Comparison of ENCODE assay signal across 8 cellular contexts in genomic region chr12:108560752-108561719, GRCh38. TPM values are rescaled to one million over a fixed set of nuclear protein-coding genes. Genes with fewer than 3 reads are reported as not detected.
A peak's percentile ranks its signal among the peaks of the same experiment; 100 is the strongest.
DNase-seq lines count a peak whose midpoint lies in the region; ATAC-seq and TF ChIP-seq lines count a peak whose summit lies in the region.

A gene with protein sequence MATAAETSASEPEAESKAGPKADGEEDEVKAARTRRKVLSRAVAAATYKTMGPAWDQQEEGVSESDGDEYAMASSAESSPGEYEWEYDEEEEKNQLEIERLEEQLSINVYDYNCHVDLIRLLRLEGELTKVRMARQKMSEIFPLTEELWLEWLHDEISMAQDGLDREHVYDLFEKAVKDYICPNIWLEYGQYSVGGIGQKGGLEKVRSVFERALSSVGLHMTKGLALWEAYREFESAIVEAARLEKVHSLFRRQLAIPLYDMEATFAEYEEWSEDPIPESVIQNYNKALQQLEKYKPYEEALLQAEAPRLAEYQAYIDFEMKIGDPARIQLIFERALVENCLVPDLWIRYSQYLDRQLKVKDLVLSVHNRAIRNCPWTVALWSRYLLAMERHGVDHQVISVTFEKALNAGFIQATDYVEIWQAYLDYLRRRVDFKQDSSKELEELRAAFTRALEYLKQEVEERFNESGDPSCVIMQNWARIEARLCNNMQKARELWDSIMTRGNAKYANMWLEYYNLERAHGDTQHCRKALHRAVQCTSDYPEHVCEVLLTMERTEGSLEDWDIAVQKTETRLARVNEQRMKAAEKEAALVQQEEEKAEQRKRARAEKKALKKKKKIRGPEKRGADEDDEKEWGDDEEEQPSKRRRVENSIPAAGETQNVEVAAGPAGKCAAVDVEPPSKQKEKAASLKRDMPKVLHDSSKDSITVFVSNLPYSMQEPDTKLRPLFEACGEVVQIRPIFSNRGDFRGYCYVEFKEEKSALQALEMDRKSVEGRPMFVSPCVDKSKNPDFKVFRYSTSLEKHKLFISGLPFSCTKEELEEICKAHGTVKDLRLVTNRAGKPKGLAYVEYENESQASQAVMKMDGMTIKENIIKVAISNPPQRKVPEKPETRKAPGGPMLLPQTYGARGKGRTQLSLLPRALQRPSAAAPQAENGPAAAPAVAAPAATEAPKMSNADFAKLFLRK (minus strand): TSS chr12:108561173. CDS start chr12:108561154, 19 bp downstream.

- peaks cover 27% of the 10 kb centered on the region for H3K36me3 ChIP-seq in Panc1 (ENCODE audit: control insufficient read depth, insufficient read depth, low read length)
- peaks cover 11% of the 10 kb centered on the region for H3K36me3 ChIP-seq in mucosa of stomach (ENCODE audit: control insufficient read depth, insufficient read depth, low read length)

- TF ChIP-seq CTCF in Panc1 (IDR thresholded peaks at IDR 0.05): no peak

- H3K9me3 ChIP-seq in Panc1 (ENCODE audit: control insufficient read depth, insufficient read depth, low read depth, low read length) (no peaks in the 10 kb centered on the region), mucosa of stomach (ENCODE audit: control insufficient read depth, low read length) (no peaks in the 10 kb centered on the region)

- peaks cover 21% of the 10 kb centered on the region for H3K36me3 Mint-ChIP-seq in activated T-cell treated with anti-CD3 and anti-CD28 coated beads, Interleukin-2, amount 50 U/mL, for 4 hours (ENCODE audit: insufficient read depth)

- ATAC-seq in GM21576 (IDR thresholded peaks at IDR 0.05; ENCODE audit: unreplicated experiment) (peak; percentile 33), Panc1 (peak; percentile 71), esophagus mucosa (peak; percentile 42)
- ATAC-seq in activated T-cell treated with anti-CD3 and anti-CD28 coated beads, Interleukin-2, amount 50 U/mL, for 4 hours: peak; percentile 47 to 54

- H3K4me1 ChIP-seq in Panc1 (ENCODE audit: control insufficient read depth, insufficient read depth, low read length) (peaks cover 37% of the 10 kb centered on the region), mucosa of stomach (ENCODE audit: control insufficient read depth, insufficient read depth, low read length) (peaks cover 30% of the 10 kb centered on the region)

- POLR2A ChIA-PET in Panc1 (lab: Charles Lee): interaction anchor here (0.6 to 0.7 kb wide), 3 partner anchors 15 to 266 kb away, joined by 3 to 7 read pairs (median 6); no protein-coding TSS in a partner anchor

- peaks cover 60% of the 10 kb centered on the region for H3K4me1 Mint-ChIP-seq in activated T-cell treated with anti-CD3 and anti-CD28 coated beads, Interleukin-2, amount 50 U/mL, for 4 hours (ENCODE audit: low read depth)

- CTCF ChIA-PET in Panc1 (lab: Charles Lee): interaction anchor here (0.5 to 0.8 kb wide), 2 partner anchors 19 to 57 kb away, joined by 3 to 11 read pairs; no protein-coding TSS in a partner anchor

- H3K27me3 ChIP-seq in Panc1 (ENCODE audit: control insufficient read depth, insufficient read depth, low read length): no peaks in the 10 kb centered on the region
- H3K27me3 ChIP-seq in mucosa of stomach (ENCODE audit: control insufficient read depth, insufficient read depth, low read length): no peaks in the 10 kb centered on the region

- H3K9ac ChIP-seq in mucosa of stomach (ENCODE audit: low read length): peak within 1 kb of the TSS; percentile 94

- intact Hi-C loops in Panc1 (cut with micrococcal nuclease; ENCODE audit: unreplicated experiment): loop anchor here (5.0 kb wide), 1 partner anchor 531 kb away; the partner anchor contains the start of gene ALKBH2

- no TSS peak for BruUV-seq in Panc1 (replicated peaks; lab: Mats Ljungman, UMichigan)

- peak within 1 kb of the TSS; percentile 100 for H3K4me3 ChIP-seq in Panc1 (ENCODE audit: low read depth in 2 of 2, low read length in 2 of 2)
- H3K4me3 ChIP-seq in mucosa of stomach (ENCODE audit: low read length): peak within 1 kb of the TSS; percentile 98

- peak within 1 kb of the TSS; percentile 98 for H3K4me3 Mint-ChIP-seq in activated T-cell treated with anti-CD3 and anti-CD28 coated beads, Interleukin-2, amount 50 U/mL, for 4 hours

- no peaks in the 10 kb centered on the region for H3K9me3 Mint-ChIP-seq in activated T-cell treated with anti-CD3 and anti-CD28 coated beads, Interleukin-2, amount 50 U/mL, for 4 hours

- in situ Hi-C loops in KBM-7 (cut with MboI; ENCODE audit: low pct_unique_long_range_greater_than_20kb, low sequenced_read_pairs) (no loop called here), Panc1 (cut with HindIII; ENCODE audit: low pct_unique_long_range_greater_than_20kb, low sequenced_read_pairs) (no loop called here)

- DNase-seq in DMS153 (lab: John Stamatoyannopoulos, UW) (peak; percentile 86), KBM-7 (peak; percentile 95), Panc1 (ENCODE audit: low read depth, low spot score) (peak; percentile 83)
- DNase-seq in activated T-cell treated with anti-CD3 and anti-CD28 coated beads, Interleukin-2, amount 50 U/mL, for 4 hours: peak; percentile 72
- DNase-seq in stimulated activated CD8-positive, alpha-beta memory T cell treated with anti-CD3 and anti-CD28 coated beads, Interleukin-4, amount 100 ng/mL, for 48 hours: peak; percentile 87

- H3K27ac ChIP-seq in Panc1 (ENCODE audit: low read length): peak within 1 kb of the TSS; percentile 99

- no peaks in the 10 kb centered on the region for H3K27me3 Mint-ChIP-seq in activated T-cell treated with anti-CD3 and anti-CD28 coated beads, Interleukin-2, amount 50 U/mL, for 4 hours (ENCODE audit: low read depth)

RNA-seq across cellular contexts. Expression of the gene that starts here (rescaled TPM):
- total RNA-seq in Panc1 (2021; ENCODE audit: unreplicated experiment) (55.9 TPM), esophagus mucosa (25.7 TPM)
- polyA plus RNA-seq in Panc1 (2012; ENCODE audit: insufficient read length): 48.9 TPM
- 10 to 100 TPM; 83.0 to 92.1 (median 89.4) TPM for total RNA-seq in activated T-cell treated with anti-CD3 and anti-CD28 coated beads, Interleukin-2, amount 50 U/mL, for 4 hours

Comparison
In these comparisons a context has a peak if more than half of its experiments do, and no peak if none do; other contexts are left out.
1. Peak in every context shown above with its lines: DNase-seq, ATAC-seq, H3K4me3 ChIP-seq and H3K27ac ChIP-seq.